15 cellular contexts compared by ENCODE assay signal in the genomic region with DNA sequence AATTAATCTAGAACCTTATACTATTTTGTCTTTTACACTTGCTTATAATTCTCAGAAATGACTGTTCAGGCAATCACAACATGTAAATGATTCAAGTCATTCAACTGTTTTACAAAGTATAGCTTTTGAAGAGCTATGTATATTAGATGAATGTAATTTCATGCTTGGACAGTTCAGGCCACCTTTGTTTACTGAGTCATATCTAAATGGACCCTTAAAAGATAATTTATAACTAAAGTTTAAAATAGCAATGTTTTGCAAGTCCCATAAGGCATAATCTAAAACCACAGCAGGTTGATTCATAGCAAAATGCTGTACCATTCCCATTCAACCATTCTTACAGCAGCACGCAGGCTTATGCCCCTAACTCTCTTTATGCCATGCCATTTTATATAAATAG.
DNase-seq lines count a peak whose midpoint lies in the region; ATAC-seq, FAIRE-seq and TF ChIP-seq lines count a peak whose summit lies in the region.
"Had no signal": no experiment of that assay in that cellular context is flagged by ENCODE, and none has a peak within 500 bp of the region (broad histone marks: within the 10 kb centered on the region; RNA-seq: fewer than 3 reads in every experiment).

No MANE protein-coding gene starts in this region.

- H3K4me1 ChIP-seq in HEK293 (ENCODE audit: control insufficient read depth, insufficient read depth, low read length), result peaks cover 7% of the 10 kb centered on the region

- no peaks in the 10 kb centered on the region for H3K9me3 ChIP-seq in HEK293 (ENCODE audit: control insufficient read depth, insufficient read depth, low read depth, low read length)

- peaks cover 2% of the 10 kb centered on the region for H3K36me3 Mint-ChIP-seq in activated naive CD4-positive, alpha-beta T cell treated with anti-CD3 and anti-CD28 coated beads, Interleukin-2, amount 10 ng/mL, durations not matched to agents 7 days and 5 days

- no peak overlapping the region for H3K4me3 Mint-ChIP-seq in activated naive CD4-positive, alpha-beta T cell treated with anti-CD3 and anti-CD28 coated beads, Interleukin-2, amount 10 ng/mL, durations not matched to agents 7 days and 5 days
- H3K4me3 Mint-ChIP-seq: T-helper 1 cell treated with Interleukin-12 subunit alpha and Interleukin-12 subunit beta and Interleukin-4 antibody, amounts not matched to agents 30 μg/mL and 1 μg/mL, for 36 hours had no signal

- no peak overlapping the region for H3K27ac Mint-ChIP-seq in activated naive CD4-positive, alpha-beta T cell treated with anti-CD3 and anti-CD28 coated beads, Interleukin-2, amount 10 ng/mL, durations not matched to agents 7 days and 5 days
- H3K27ac Mint-ChIP-seq: T-helper 1 cell treated with Interleukin-12 subunit alpha and Interleukin-12 subunit beta and Interleukin-4 antibody, amounts not matched to agents 30 μg/mL and 1 μg/mL, for 36 hours had no signal

- POLR2A ChIA-PET in HEK293 (lab: Yijun Ruan, JAX), result no interaction called here

- peaks cover 8 to 25% of the 10 kb centered on the region in 2 experiments; a peak in 2 of 3 replicates for H3K36me3 ChIP-seq in HEK293 (ENCODE audit: control insufficient read depth in 2 of 2, insufficient read depth in 1 of 2, low read length in 2 of 2)

- no peak for TF ChIP-seq CTCF in HEK293 (tag by site-specific recombination; IDR thresholded peaks at IDR 0.05)

- CTCF ChIA-PET in HEK293 (lab: Yijun Ruan, JAX), result interaction anchor here (1.4 to 2.3 kb wide), 3 partner anchors 112 to 156 kb away, joined by 3 to 8 read pairs (median 6); no protein-coding TSS in a partner anchor
- CTCF ChIA-PET in activated naive CD4-positive, alpha-beta T cell treated with anti-CD3 and anti-CD28 coated beads, Interleukin-2, amount 10 ng/mL, durations not matched to agents 7 days and 5 days (lab: Charles Lee), result interaction anchor here (1.3 kb wide), 1 partner anchor 157 kb away, joined by 3 read pairs; no protein-coding TSS in a partner anchor

- no peak overlapping the region for H3K4me3 ChIP-seq in HEK293 (ENCODE audit: low read depth, low read length)

- no peaks in the 10 kb centered on the region for H3K27me3 Mint-ChIP-seq in activated naive CD4-positive, alpha-beta T cell treated with anti-CD3 and anti-CD28 coated beads, Interleukin-2, amount 10 ng/mL, durations not matched to agents 7 days and 5 days

- DNase-seq in NCI-H526 treated with DMSO at 0.1 percent for 48 hours (lab: John Stamatoyannopoulos, UW), result peak; percentile 67
- no peak for DNase-seq in DMS53 (lab: John Stamatoyannopoulos, UW)
- no peak for DNase-seq in DMS 273 treated with DMSO at 0.1 percent for 48 hours (lab: John Stamatoyannopoulos, UW)
- no peak for DNase-seq in activated naive CD4-positive, alpha-beta T cell treated with anti-CD3 and anti-CD28 coated beads, Interleukin-2, amount 10 ng/mL, durations not matched to agents 7 days and 5 days
- no peak for DNase-seq in NCI-H1092 (lab: John Stamatoyannopoulos, UW)
- DNase-seq: MV-4-11, NCI-H1436 treated with DMSO at 0.1 percent for 48 hours, NCI-H2029 treated with DMSO at 0.1 percent for 48 hours, NCI-H524, SHP77 treated with DMSO at 0.1 percent for 48 hours had no signal

- FAIRE-seq in islet of Langerhans (lab: Jason Lieb, UNC), result peak; percentile 93

- H3K4me1 Mint-ChIP-seq in activated naive CD4-positive, alpha-beta T cell treated with anti-CD3 and anti-CD28 coated beads, Interleukin-2, amount 10 ng/mL, durations not matched to agents 7 days and 5 days, result peaks cover 26% of the 10 kb centered on the region

- no peak overlapping the region for H3K27ac ChIP-seq in HEK293 (ENCODE audit: extremely low read depth, low read depth, low read length)
- H3K27ac ChIP-seq: C4-2B had no signal

- ATAC-seq in GM18511 (IDR thresholded peaks at IDR 0.05; ENCODE audit: unreplicated experiment), result peak; percentile 43

- no peaks in the 10 kb centered on the region for H3K9me3 Mint-ChIP-seq in activated naive CD4-positive, alpha-beta T cell treated with anti-CD3 and anti-CD28 coated beads, Interleukin-2, amount 10 ng/mL, durations not matched to agents 7 days and 5 days
- H3K9me3 Mint-ChIP-seq: T-helper 1 cell treated with Interleukin-12 subunit alpha and Interleukin-12 subunit beta and Interleukin-4 antibody, amounts not matched to agents 30 μg/mL and 1 μg/mL, for 36 hours had no signal

TF ChIP-seq in HEK293, 187 proteins besides CTCF, POLR2A, EP300 and RAD21 (continues in another document):
- TF ChIP-seq, protein P1, sequence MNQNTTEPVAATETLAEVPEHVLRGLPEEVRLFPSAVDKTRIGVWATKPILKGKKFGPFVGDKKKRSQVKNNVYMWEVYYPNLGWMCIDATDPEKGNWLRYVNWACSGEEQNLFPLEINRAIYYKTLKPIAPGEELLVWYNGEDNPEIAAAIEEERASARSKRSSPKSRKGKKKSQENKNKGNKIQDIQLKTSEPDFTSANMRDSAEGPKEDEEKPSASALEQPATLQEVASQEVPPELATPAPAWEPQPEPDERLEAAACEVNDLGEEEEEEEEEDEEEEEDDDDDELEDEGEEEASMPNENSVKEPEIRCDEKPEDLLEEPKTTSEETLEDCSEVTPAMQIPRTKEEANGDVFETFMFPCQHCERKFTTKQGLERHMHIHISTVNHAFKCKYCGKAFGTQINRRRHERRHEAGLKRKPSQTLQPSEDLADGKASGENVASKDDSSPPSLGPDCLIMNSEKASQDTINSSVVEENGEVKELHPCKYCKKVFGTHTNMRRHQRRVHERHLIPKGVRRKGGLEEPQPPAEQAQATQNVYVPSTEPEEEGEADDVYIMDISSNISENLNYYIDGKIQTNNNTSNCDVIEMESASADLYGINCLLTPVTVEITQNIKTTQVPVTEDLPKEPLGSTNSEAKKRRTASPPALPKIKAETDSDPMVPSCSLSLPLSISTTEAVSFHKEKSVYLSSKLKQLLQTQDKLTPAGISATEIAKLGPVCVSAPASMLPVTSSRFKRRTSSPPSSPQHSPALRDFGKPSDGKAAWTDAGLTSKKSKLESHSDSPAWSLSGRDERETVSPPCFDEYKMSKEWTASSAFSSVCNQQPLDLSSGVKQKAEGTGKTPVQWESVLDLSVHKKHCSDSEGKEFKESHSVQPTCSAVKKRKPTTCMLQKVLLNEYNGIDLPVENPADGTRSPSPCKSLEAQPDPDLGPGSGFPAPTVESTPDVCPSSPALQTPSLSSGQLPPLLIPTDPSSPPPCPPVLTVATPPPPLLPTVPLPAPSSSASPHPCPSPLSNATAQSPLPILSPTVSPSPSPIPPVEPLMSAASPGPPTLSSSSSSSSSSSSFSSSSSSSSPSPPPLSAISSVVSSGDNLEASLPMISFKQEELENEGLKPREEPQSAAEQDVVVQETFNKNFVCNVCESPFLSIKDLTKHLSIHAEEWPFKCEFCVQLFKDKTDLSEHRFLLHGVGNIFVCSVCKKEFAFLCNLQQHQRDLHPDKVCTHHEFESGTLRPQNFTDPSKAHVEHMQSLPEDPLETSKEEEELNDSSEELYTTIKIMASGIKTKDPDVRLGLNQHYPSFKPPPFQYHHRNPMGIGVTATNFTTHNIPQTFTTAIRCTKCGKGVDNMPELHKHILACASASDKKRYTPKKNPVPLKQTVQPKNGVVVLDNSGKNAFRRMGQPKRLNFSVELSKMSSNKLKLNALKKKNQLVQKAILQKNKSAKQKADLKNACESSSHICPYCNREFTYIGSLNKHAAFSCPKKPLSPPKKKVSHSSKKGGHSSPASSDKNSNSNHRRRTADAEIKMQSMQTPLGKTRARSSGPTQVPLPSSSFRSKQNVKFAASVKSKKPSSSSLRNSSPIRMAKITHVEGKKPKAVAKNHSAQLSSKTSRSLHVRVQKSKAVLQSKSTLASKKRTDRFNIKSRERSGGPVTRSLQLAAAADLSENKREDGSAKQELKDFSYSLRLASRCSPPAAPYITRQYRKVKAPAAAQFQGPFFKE (tag by site-specific recombination; IDR thresholded peaks at IDR 0.05; ENCODE audit: borderline replicate concordance), result no peak
- TF ChIP-seq, protein P2, sequence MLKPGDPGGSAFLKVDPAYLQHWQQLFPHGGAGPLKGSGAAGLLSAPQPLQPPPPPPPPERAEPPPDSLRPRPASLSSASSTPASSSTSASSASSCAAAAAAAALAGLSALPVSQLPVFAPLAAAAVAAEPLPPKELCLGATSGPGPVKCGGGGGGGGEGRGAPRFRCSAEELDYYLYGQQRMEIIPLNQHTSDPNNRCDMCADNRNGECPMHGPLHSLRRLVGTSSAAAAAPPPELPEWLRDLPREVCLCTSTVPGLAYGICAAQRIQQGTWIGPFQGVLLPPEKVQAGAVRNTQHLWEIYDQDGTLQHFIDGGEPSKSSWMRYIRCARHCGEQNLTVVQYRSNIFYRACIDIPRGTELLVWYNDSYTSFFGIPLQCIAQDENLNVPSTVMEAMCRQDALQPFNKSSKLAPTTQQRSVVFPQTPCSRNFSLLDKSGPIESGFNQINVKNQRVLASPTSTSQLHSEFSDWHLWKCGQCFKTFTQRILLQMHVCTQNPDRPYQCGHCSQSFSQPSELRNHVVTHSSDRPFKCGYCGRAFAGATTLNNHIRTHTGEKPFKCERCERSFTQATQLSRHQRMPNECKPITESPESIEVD (tag by site-specific recombination; IDR thresholded peaks at IDR 0.05), result peak; percentile 67
- TF ChIP-seq TRIM28 (IDR thresholded peaks at IDR 0.05; ENCODE audit: borderline replicate concordance, low read length), result no peak
- TF ChIP-seq SP2 (tag by site-specific recombination; IDR thresholded peaks at IDR 0.05), result no peak
- TF ChIP-seq, protein P3, sequence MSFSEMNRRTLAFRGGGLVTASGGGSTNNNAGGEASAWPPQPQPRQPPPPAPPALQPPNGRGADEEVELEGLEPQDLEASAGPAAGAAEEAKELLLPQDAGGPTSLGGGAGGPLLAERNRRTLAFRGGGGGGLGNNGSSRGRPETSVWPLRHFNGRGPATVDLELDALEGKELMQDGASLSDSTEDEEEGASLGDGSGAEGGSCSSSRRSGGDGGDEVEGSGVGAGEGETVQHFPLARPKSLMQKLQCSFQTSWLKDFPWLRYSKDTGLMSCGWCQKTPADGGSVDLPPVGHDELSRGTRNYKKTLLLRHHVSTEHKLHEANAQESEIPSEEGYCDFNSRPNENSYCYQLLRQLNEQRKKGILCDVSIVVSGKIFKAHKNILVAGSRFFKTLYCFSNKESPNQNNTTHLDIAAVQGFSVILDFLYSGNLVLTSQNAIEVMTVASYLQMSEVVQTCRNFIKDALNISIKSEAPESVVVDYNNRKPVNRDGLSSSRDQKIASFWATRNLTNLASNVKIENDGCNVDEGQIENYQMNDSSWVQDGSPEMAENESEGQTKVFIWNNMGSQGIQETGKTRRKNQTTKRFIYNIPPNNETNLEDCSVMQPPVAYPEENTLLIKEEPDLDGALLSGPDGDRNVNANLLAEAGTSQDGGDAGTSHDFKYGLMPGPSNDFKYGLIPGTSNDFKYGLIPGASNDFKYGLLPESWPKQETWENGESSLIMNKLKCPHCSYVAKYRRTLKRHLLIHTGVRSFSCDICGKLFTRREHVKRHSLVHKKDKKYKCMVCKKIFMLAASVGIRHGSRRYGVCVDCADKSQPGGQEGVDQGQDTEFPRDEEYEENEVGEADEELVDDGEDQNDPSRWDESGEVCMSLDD (tag by site-specific recombination; IDR thresholded peaks at IDR 0.05), result no peak
- no peak for TF ChIP-seq ZFP3 (tag by site-specific recombination; IDR thresholded peaks at IDR 0.05; ENCODE audit: low read depth)
- no peak for TF ChIP-seq ZSCAN16 (tag by site-specific recombination; IDR thresholded peaks at IDR 0.05)
- no peak for TF ChIP-seq ZNF324 (tag by site-specific recombination; IDR thresholded peaks at IDR 0.05)
